Comparison of ENCODE assay signal across 2 cellular contexts in the genomic region with DNA sequence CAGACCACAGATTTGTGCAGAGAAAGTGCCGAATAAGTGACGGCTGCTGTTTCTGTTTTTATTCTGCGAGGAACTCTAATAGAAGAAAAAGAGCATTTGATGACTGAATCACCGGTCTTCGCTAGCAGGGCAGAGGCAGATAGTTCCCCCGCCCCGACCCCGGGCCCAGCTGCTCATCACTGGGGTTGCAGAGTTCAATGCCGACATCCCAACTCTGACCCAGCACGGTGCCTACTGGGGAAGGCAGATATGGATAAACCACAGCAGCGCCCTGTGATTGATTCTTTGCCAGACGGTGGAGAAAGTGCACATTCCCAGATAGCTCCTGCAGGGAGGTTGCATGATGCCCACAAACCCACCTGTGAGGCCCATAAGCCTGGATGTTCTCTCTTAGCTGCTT.
TF ChIP-seq lines count a peak whose summit lies in the region.

No MANE protein-coding gene starts in this region.

TF ChIP-seq in IMR-90, 13 proteins besides CTCF, POLR2A, EP300 and RAD21:
- TF ChIP-seq RCOR1 (IDR thresholded peaks at IDR 0.05; ENCODE audit: insufficient replicate concordance, low read length) (no peak), NFE2L2 (IDR thresholded peaks at IDR 0.05; ENCODE audit: low read depth, low read length) (no peak), ELK1 (IDR thresholded peaks at IDR 0.05; ENCODE audit: borderline replicate concordance, low read depth, low read length) (no peak), SMC3 (IDR thresholded peaks at IDR 0.05; ENCODE audit: low read depth, low read length) (no peak), RFX5 (IDR thresholded peaks at IDR 0.05; ENCODE audit: low read depth, low read length) (no peak), FOS (IDR thresholded peaks at IDR 0.05; ENCODE audit: low read depth, low read length) (no peak), MXI1 (IDR thresholded peaks at IDR 0.05; ENCODE audit: borderline replicate concordance, low read depth, low read length) (no peak), CHD1 (IDR thresholded peaks at IDR 0.05; ENCODE audit: low read depth, low read length) (no peak), MAZ (IDR thresholded peaks at IDR 0.05; ENCODE audit: borderline replicate concordance, low read depth, low read length) (no peak), MAFK (IDR thresholded peaks at IDR 0.05; ENCODE audit: low read depth, low read length) (no peak), BHLHE40 (IDR thresholded peaks at IDR 0.05; ENCODE audit: low read depth, low read length) (no peak), CEBPB (IDR thresholded peaks at IDR 0.05; ENCODE audit: low read depth, low read length) (no peak)
- TF ChIP-seq, protein P1, sequence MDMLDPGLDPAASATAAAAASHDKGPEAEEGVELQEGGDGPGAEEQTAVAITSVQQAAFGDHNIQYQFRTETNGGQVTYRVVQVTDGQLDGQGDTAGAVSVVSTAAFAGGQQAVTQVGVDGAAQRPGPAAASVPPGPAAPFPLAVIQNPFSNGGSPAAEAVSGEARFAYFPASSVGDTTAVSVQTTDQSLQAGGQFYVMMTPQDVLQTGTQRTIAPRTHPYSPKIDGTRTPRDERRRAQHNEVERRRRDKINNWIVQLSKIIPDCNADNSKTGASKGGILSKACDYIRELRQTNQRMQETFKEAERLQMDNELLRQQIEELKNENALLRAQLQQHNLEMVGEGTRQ (IDR thresholded peaks at IDR 0.05; ENCODE audit: low read depth, low read length): no peak

TF ChIP-seq in H1, 55 proteins besides CTCF, POLR2A, EP300 and RAD21:
- TF ChIP-seq SP2 (IDR thresholded peaks at IDR 0.05; ENCODE audit: low read length) (no peak), TAF7 (optimal IDR thresholded peaks at IDR 0.05; ENCODE audit: borderline replicate concordance, low read depth, low read length) (no peak), KDM4A (IDR thresholded peaks at IDR 0.05; ENCODE audit: low read depth, low read length, severe bottlenecking) (no peak), RFX5 (IDR thresholded peaks at IDR 0.05; ENCODE audit: borderline replicate concordance, low read depth, low read length) (no peak), RNF2 (IDR thresholded peaks at IDR 0.05; ENCODE audit: borderline replicate concordance, low read depth, low read length, missing control alignments, poor library complexity, severe bottlenecking) (no peak), HDAC2 (IDR thresholded peaks at IDR 0.05; ENCODE audit: borderline replicate concordance in 1 of 2, low read depth in 2 of 2, low read length in 2 of 2) (no peak), ATF3 (IDR thresholded peaks at IDR 0.05; ENCODE audit: insufficient read depth, low read depth, low read length) (no peak), CHD7 (IDR thresholded peaks at IDR 0.05; ENCODE audit: insufficient replicate concordance, low read length) (no peak), BACH1 (IDR thresholded peaks at IDR 0.05; ENCODE audit: low read length) (no peak), TEAD4 (IDR thresholded peaks at IDR 0.05; ENCODE audit: low read depth, low read length) (no peak), FOSL1 (IDR thresholded peaks at IDR 0.05; ENCODE audit: insufficient read depth, low read depth, low read length) (no peak), RBBP5 (IDR thresholded peaks at IDR 0.05; ENCODE audit: borderline replicate concordance, low read depth, low read length) (no peak), SRF (IDR thresholded peaks at IDR 0.05; ENCODE audit: low read depth, low read length) (no peak)
